ENCODE assay signal across 8 cellular contexts in genomic region chr11:113874920-113875413, GRCh38. TPM values are rescaled to one million over a fixed set of nuclear protein-coding genes. Genes with fewer than 3 reads are reported as not detected.
DNase-seq lines count a peak whose midpoint lies in the region; ATAC-seq and TF ChIP-seq lines count a peak whose summit lies in the region.

No MANE protein-coding gene starts in this region.

- H3K27me3 ChIP-seq in H9 (ENCODE audit: insufficient read depth, low read length) = no peaks in the 10 kb centered on the region
- H3K27me3 ChIP-seq in Loucy (ENCODE audit: insufficient read depth, low read length, poor library complexity, severe bottlenecking) = no peaks in the 10 kb centered on the region

- DNase-seq in H9 (no peak), amniotic epithelial cell (ENCODE audit: low read depth) (peak; percentile 8), iris pigment epithelial cell (ENCODE audit: low read depth) (peak; percentile 39), HuH-7 (ENCODE audit: low spot score) (no peak), amniotic stem cell (lab: John Stamatoyannopoulos, UW) (no peak)
- peak; percentile 14 for DNase-seq in stimulated activated CD4-positive, alpha-beta T cell treated with anti-CD3 and anti-CD28 coated beads, Interleukin-2, amount 100 ng/mL, for 4 hours (ENCODE audit: low read depth)

- H3K23ac ChIP-seq in H9 (ENCODE audit: insufficient read length, low read depth, low read length) = no peak overlapping the region

- H3K9me2 ChIP-seq in Loucy (replicated peaks; ENCODE audit: low read depth, low read length) = no peaks in the 10 kb centered on the region

- WGBS in H9 (ENCODE audit: extremely low coverage, insufficient read length, low lambda C conversion rate) = no CpG with 5 or more reads among the region's 35 CpGs

- no peak overlapping the region for H2BK5ac ChIP-seq in H9 (ENCODE audit: insufficient read length, low read length)

- no peaks in the 10 kb centered on the region for H3K27me3 Mint-ChIP-seq in H9 (ENCODE audit: low read depth)

- H3K36me3 Mint-ChIP-seq in H9 (ENCODE audit: insufficient read depth in 1 of 3, low read depth in 3 of 3) = peaks cover 16 to 37% (median 26%) of the 10 kb centered on the region in 3 experiments

- no peak overlapping the region for H2BK120ac ChIP-seq in H9 (ENCODE audit: low read depth, low read length, poor library complexity, severe bottlenecking)

- H4K91ac ChIP-seq in H9 (ENCODE audit: insufficient read length, low read depth, low read length) = no peak overlapping the region

- no peaks in the 10 kb centered on the region for H3K36me3 ChIP-seq in Loucy (ENCODE audit: insufficient read depth, low read length)

- H3K4me3 ChIP-seq in Loucy (ENCODE audit: low read length, poor library complexity, severe bottlenecking) = peak overlapping the region; percentile 94

- H4K20me1 ChIP-seq in H9 (ENCODE audit: control insufficient read depth, insufficient read depth, insufficient read length) (no peaks in the 10 kb centered on the region), Loucy (ENCODE audit: insufficient read depth, low read length, poor library complexity, severe bottlenecking) (peaks cover 21% of the 10 kb centered on the region)

- H2AFZ ChIP-seq in H9 (ENCODE audit: low read length) (no peak overlapping the region), Loucy (ENCODE audit: low read length) (peak overlapping the region; percentile 87)

- TF ChIP-seq CTCF in H9 (conservative IDR thresholded peaks at IDR 0.05) (no peak), Loucy (conservative IDR thresholded peaks at IDR 0.05; ENCODE audit: low read length) (no peak)

- H4K5ac ChIP-seq in H9 (ENCODE audit: insufficient read length, low read depth, low read length) = no peak overlapping the region

- no peak overlapping the region for H2BK12ac ChIP-seq in H9 (ENCODE audit: insufficient read length, low read depth, low read length)

- H3K4me1 ChIP-seq in H9 (ENCODE audit: insufficient read depth, low read length) = peaks cover 6% of the 10 kb centered on the region
- H3K4me1 ChIP-seq in Loucy (ENCODE audit: insufficient read depth, low read length, poor library complexity, severe bottlenecking) = peaks cover 57% of the 10 kb centered on the region

- no peak overlapping the region for H4K8ac ChIP-seq in H9 (replicated peaks; ENCODE audit: insufficient read length, low read depth, low read length)

- no peaks in the 10 kb centered on the region for H3F3A ChIP-seq in Loucy (ENCODE audit: low read depth)

- no peak overlapping the region for H3K4ac ChIP-seq in H9 (ENCODE audit: low read depth, low read length)

- peaks cover 10% of the 10 kb centered on the region for H3K23me2 ChIP-seq in H9 (ENCODE audit: insufficient read length, low read depth, low read length, poor library complexity, severe bottlenecking)

- no peak overlapping the region for H2BK20ac ChIP-seq in H9 (ENCODE audit: low read depth, low read length, poor library complexity, severe bottlenecking)

- no peak overlapping the region for H3K27ac ChIP-seq in H9 (ENCODE audit: insufficient read length, low read depth, low read length)

- H3K14ac ChIP-seq in H9 (ENCODE audit: insufficient read depth, low read length) = peak overlapping the region; percentile 61; the same call in 1 of the 2 replicates

- peak overlapping the region; percentile 86 to 89 for H3K4me3 Mint-ChIP-seq in H9

- no peaks in the 10 kb centered on the region for H3K9me3 ChIP-seq in H9 (ENCODE audit: control insufficient read depth, low read depth, low read length)
- no peaks in the 10 kb centered on the region for H3K9me3 ChIP-seq in Loucy (ENCODE audit: insufficient read depth, low read depth, low read length)

- no peak overlapping the region for H2AK5ac ChIP-seq in H9 (ENCODE audit: insufficient read length, low read length)

- H3K9me3 Mint-ChIP-seq in H9 = 0 out of 5 replicates have a peak, but pooled peaks cover 6 to 7% of the 10 kb centered on the region in 2 experiments

- H3K4me2 ChIP-seq in H9 (ENCODE audit: insufficient read depth, insufficient read length, low read length) (peak overlapping the region; percentile 98), Loucy (ENCODE audit: low read depth, low read length, poor library complexity, severe bottlenecking) (peak overlapping the region; percentile 90)

- ATAC-seq in GM18502 (IDR thresholded peaks at IDR 0.05; ENCODE audit: poor library complexity, unreplicated experiment) = peak; percentile 70

- peaks cover 3% of the 10 kb centered on the region for H3K79me1 ChIP-seq in H9 (ENCODE audit: insufficient read depth, low read depth, low read length, poor library complexity, severe bottlenecking)

- no peak overlapping the region for H3K56ac ChIP-seq in H9 (ENCODE audit: insufficient read length, low read depth, low read length)

- no peak overlapping the region for H2BK15ac ChIP-seq in H9 (ENCODE audit: low read depth, low read length)

- peak overlapping the region; percentile 87 for H3K9ac ChIP-seq in H9 (ENCODE audit: extremely low read depth, insufficient read length, low read length)
- peak overlapping the region; percentile 73 for H3K9ac ChIP-seq in Loucy (ENCODE audit: low read depth, low read length, poor library complexity, severe bottlenecking)

- H3K4me1 Mint-ChIP-seq in H9 = peaks cover 48 to 53% of the 10 kb centered on the region in 2 experiments

- no peak overlapping the region for H3T11ph ChIP-seq in H9 (ENCODE audit: low read length)

- H3K79me2 ChIP-seq in H9 (ENCODE audit: insufficient read depth, low read length) (peaks cover 38% of the 10 kb centered on the region), Loucy (ENCODE audit: insufficient read depth, low read length) (peaks cover 68% of the 10 kb centered on the region)

- H3K27ac Mint-ChIP-seq in H9 = peak overlapping the region in 2 of 3 experiments; percentile 41 to 91; a peak in 3 of 7 replicates

- H3K18ac ChIP-seq in H9 (ENCODE audit: insufficient read length, low read depth, low read length) = no peak overlapping the region

RNA-seq across cellular contexts. Expression of gene USP28, which starts 0.4 kb away (rescaled TPM):
- total RNA-seq in H9 (2021) = 98.8 and 107 TPM in 2 replicates

RNA-seq across cellular contexts. Expression of gene HTR3B, which starts 29.6 kb away (rescaled TPM):
- total RNA-seq in H9 (2021) = not detected in 2 replicates

Comparison
In these comparisons a context has a peak if more than half of its experiments do, and no peak if none do; other contexts are left out.
1. DNase-seq: peak in amniotic epithelial cell (single experiment), iris pigment epithelial cell (single experiment) and stimulated activated CD4-positive, alpha-beta T cell treated with anti-CD3 and anti-CD28 coated beads, Interleukin-2, amount 100 ng/mL, for 4 hours (single experiment); none in H9 (single experiment), HuH-7 (single experiment) and amniotic stem cell (single experiment).